Comparison of ENCODE assay signal across 1 cellular context in the genomic region with DNA sequence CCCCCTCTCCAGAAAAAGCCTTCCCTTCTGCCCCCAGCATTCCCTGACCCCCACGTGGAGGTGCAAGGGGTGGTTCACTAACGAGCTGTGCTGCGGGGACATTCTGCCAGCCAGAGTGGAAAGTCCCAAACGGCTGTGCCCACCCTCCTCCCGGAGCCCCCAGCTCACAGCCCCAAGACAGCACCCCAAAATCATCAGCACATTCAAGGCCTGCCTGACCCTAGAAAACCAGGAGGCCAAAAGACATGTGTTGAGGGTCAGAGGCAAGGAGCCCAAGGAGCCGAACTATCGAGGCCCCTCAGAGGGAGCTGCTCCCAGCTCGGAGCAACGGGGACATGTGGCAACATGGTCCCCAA.
TF ChIP-seq lines count a peak whose summit lies in the region.

No MANE protein-coding gene starts in this region.

TF ChIP-seq in SK-N-SH, 30 proteins besides CTCF, POLR2A, EP300 and RAD21 (continued from another document):
- TF ChIP-seq MEF2A (IDR thresholded peaks at IDR 0.05; ENCODE audit: borderline replicate concordance, low read depth) (no peak), RCOR1 (IDR thresholded peaks at IDR 0.05; ENCODE audit: low read length) (no peak), EZH2phosphoT487 (IDR thresholded peaks at IDR 0.05; ENCODE audit: borderline replicate concordance, low read depth) (no peak), JUND (IDR thresholded peaks at IDR 0.05) (no peak), TEAD4 (IDR thresholded peaks at IDR 0.05; ENCODE audit: borderline replicate concordance, insufficient read depth) (no peak)
